In genomic region chr18:12657048-12657848, GRCh38 we compare ENCODE assay signal across 1 cellular context.
TF ChIP-seq lines count a peak whose summit lies in the region.

No MANE protein-coding gene starts in this region.

TF ChIP-seq in GM12878, 131 proteins besides CTCF, POLR2A, EP300 and RAD21:
- no peak for TF ChIP-seq ZZZ3 (IDR thresholded peaks at IDR 0.05; ENCODE audit: control insufficient read depth, insufficient read length, low read depth)
- peak; percentile 81 for TF ChIP-seq SUZ12 (IDR thresholded peaks at IDR 0.05; ENCODE audit: unreplicated experiment)
- TF ChIP-seq LARP7 (IDR thresholded peaks at IDR 0.05), result 0 out of 2 replicates have a peak, but pooled peaks have one; percentile 29
- no peak for TF ChIP-seq SREBF1 (IDR thresholded peaks at IDR 0.05; ENCODE audit: low read length)
